ENCODE assay signal across 8 cellular contexts in genomic region chr4:106316773-106317409, GRCh38. TPM values are rescaled to one million over a fixed set of nuclear protein-coding genes. Genes with fewer than 3 reads are reported as not detected.
DNase-seq lines count a peak whose midpoint lies in the region; ATAC-seq and TF ChIP-seq lines count a peak whose summit lies in the region.
"Had no signal": no experiment of that assay in that cellular context is flagged by ENCODE, and none has a peak within 500 bp of the region (broad histone marks: within the 10 kb centered on the region; RNA-seq: fewer than 3 reads in every experiment).

No MANE protein-coding gene starts in this region.

- TSS peak; percentile 67 for BruUV-seq in IMR-90 (replicated peaks; lab: Mats Ljungman, UMichigan)

- TF ChIP-seq CTCF in IMR-90 (conservative IDR thresholded peaks at IDR 0.05; ENCODE audit: low read depth, low read length) (no peak), osteoblast (IDR thresholded peaks at IDR 0.05; ENCODE audit: extremely low read depth, low read depth, low read length) (no peak), GM10266 (IDR thresholded peaks at IDR 0.05; ENCODE audit: control insufficient read depth, insufficient read depth, low read depth, missing control alignments) (no peak)

- H4K91ac ChIP-seq in IMR-90 (ENCODE audit: insufficient read depth, low read depth, low read length) = peak overlapping the region; percentile 98

- H3K4me3 ChIP-seq in IMR-90 (ENCODE audit: insufficient read depth, low read depth, low read length) = peak overlapping the region; percentile 70
- peak overlapping the region; percentile 88 for H3K4me3 ChIP-seq in osteoblast (ENCODE audit: insufficient read depth, low read length)

- peak overlapping the region; percentile 86 to 99 for H4K8ac ChIP-seq in IMR-90 (ENCODE audit: low read depth in 2 of 2, low read length in 2 of 2)

- in situ Hi-C loops in IMR-90 (cut with MboI; ENCODE audit: low sequenced_read_pairs) = no loop called here

- peak overlapping the region; percentile 56 for H2BK120ac ChIP-seq in IMR-90 (ENCODE audit: low read depth, low read length)

- WGBS in IMR-90 (ENCODE audit: extremely low coverage in 2 of 2, insufficient read length in 1 of 2), 2 experiments = 0% methylated on average over 2 of the region's 13 CpGs; no CpG with 5 or more reads in 1 of the 2 experiments

- DNase-seq in IMR-90 (no peak), dermis microvascular lymphatic vessel endothelial cell (ENCODE audit: low read depth in 2 of 2) (peak; percentile 10 to 25), osteoblast (ENCODE audit: insufficient read length, low spot score, missing footprints) (no peak), GM10266 (ENCODE audit: extremely low spot score) (no peak)

- CTCF ChIA-PET in IMR-90 (lab: Yijun Ruan, JAX) = no interaction called here

- H4K20me1 ChIP-seq in IMR-90 (ENCODE audit: insufficient read depth, low read length) (no peaks in the 10 kb centered on the region), osteoblast (ENCODE audit: insufficient read depth, low read length) (no peaks in the 10 kb centered on the region)

- H3K4me1 ChIP-seq in IMR-90 (ENCODE audit: control insufficient read depth, insufficient read depth, low read length) = peaks cover 1% of the 10 kb centered on the region; the same call in 1 of the 2 replicates
- peaks cover 44% of the 10 kb centered on the region for H3K4me1 ChIP-seq in osteoblast (ENCODE audit: insufficient read depth, low read length)

- H2BK5ac ChIP-seq in IMR-90 (ENCODE audit: low read depth, low read length, poor library complexity, severe bottlenecking) = peak overlapping the region; percentile 74

- H3K9me3 ChIP-seq in IMR-90 (ENCODE audit: control insufficient read depth, insufficient read depth, low read length) (no peaks in the 10 kb centered on the region), osteoblast (ENCODE audit: low read depth, low read length) (no peaks in the 10 kb centered on the region)

- POLR2A ChIA-PET in IMR-90 (lab: Charles Lee; ENCODE audit: unreplicated experiment) = no interaction called here

- H3K36me3 ChIP-seq in IMR-90 (ENCODE audit: control insufficient read depth, insufficient read depth, low read length) = 0 out of 2 replicates have a peak, but pooled peaks cover 1% of the 10 kb centered on the region
- peaks cover 3% of the 10 kb centered on the region for H3K36me3 ChIP-seq in osteoblast (ENCODE audit: insufficient read depth, low read length)

- TF ChIP-seq POLR2A in IMR-90 (IDR thresholded peaks at IDR 0.05; ENCODE audit: low read depth, low read length) = no peak

- H3K4ac ChIP-seq in IMR-90 (ENCODE audit: low read depth, low read length) = peak overlapping the region; percentile 95

- H3K79me1 ChIP-seq in IMR-90 (ENCODE audit: low read depth in 1 of 2, low read length in 2 of 2) = peaks cover 16 to 26% of the 10 kb centered on the region in 2 experiments; a peak in 3 of 4 replicates

- H3K27ac ChIP-seq in IMR-90 (ENCODE audit: insufficient read depth, low read length) (peak overlapping the region; percentile 86), osteoblast (ENCODE audit: low read depth, low read length) (peak overlapping the region; percentile 98)

- H3K56ac ChIP-seq in IMR-90 (ENCODE audit: extremely low read depth, insufficient read depth, low read length) = peak overlapping the region; percentile 90

- H3K18ac ChIP-seq in IMR-90 (ENCODE audit: low read depth, low read length) = no peak overlapping the region; the same call in 1 of the 2 replicates

- H3K14ac ChIP-seq in IMR-90 (replicated peaks; ENCODE audit: low read depth, low read length) = peak overlapping the region; percentile 97

- ATAC-seq in GM19452 (IDR thresholded peaks at IDR 0.05; ENCODE audit: unreplicated experiment) (peak; percentile 0), IMR-90 (ENCODE audit: low read depth) (no peak), HG03108 (IDR thresholded peaks at IDR 0.05; ENCODE audit: unreplicated experiment) (no peak), GM18858 (IDR thresholded peaks at IDR 0.05; ENCODE audit: unreplicated experiment) (no peak)

- no peak overlapping the region for H2BK20ac ChIP-seq in IMR-90 (ENCODE audit: low read depth, low read length)

- dilution Hi-C loops in IMR-90 (cut with HindIII; ENCODE audit: low sequenced_read_pairs, unreplicated experiment) = no loop called here

- intact Hi-C loops in IMR-90 (cut with micrococcal nuclease) = loop anchor here (5.0 kb wide), 1 partner anchor 50 kb away; no protein-coding TSS in a partner anchor

- no peaks in the 10 kb centered on the region for H3K9me1 ChIP-seq in IMR-90 (ENCODE audit: insufficient read depth, low read length)

- H3K23ac ChIP-seq in IMR-90 (ENCODE audit: low read depth, low read length) = peak overlapping the region; percentile 98

- H3K27me3 ChIP-seq in IMR-90 (ENCODE audit: control insufficient read depth, insufficient read depth, low read length) (no peaks in the 10 kb centered on the region), osteoblast (ENCODE audit: insufficient read depth, low read length) (no peaks in the 10 kb centered on the region)

- peak overlapping the region; percentile 80 for H2AK9ac ChIP-seq in IMR-90 (replicated peaks; ENCODE audit: low read depth, low read length, poor library complexity)

- TF ChIP-seq RAD21 in IMR-90 (IDR thresholded peaks at IDR 0.05; ENCODE audit: low read length) = no peak

- peaks cover 79% of the 10 kb centered on the region for H3K79me2 ChIP-seq in osteoblast (ENCODE audit: insufficient read depth, low read length)

- H3K9ac ChIP-seq in IMR-90 (ENCODE audit: low read depth, low read length) = peak overlapping the region; percentile 91

- H2BK15ac ChIP-seq in IMR-90 (ENCODE audit: low read depth, low read length) = 0 out of 3 replicates have a peak overlapping the region, but pooled peaks have one; percentile 9

- H2AK5ac ChIP-seq in IMR-90 (ENCODE audit: low read depth, low read length) = peak overlapping the region; percentile 24

- H2AFZ ChIP-seq in IMR-90 (replicated peaks; ENCODE audit: low read length, poor library complexity) (peak overlapping the region; percentile 96), osteoblast (ENCODE audit: low read length) (peak overlapping the region; percentile 92)

- H3K4me2 ChIP-seq in IMR-90 (ENCODE audit: low read depth, low read length) (peak overlapping the region; percentile 98), osteoblast (ENCODE audit: insufficient read depth, low read length) (peak overlapping the region; percentile 95)

- peak overlapping the region; percentile 82 for H4K5ac ChIP-seq in IMR-90 (ENCODE audit: low read depth, low read length)

TF ChIP-seq in IMR-90, 13 proteins besides CTCF, POLR2A, EP300 and RAD21:
- TF ChIP-seq MAZ (IDR thresholded peaks at IDR 0.05; ENCODE audit: borderline replicate concordance, low read depth, low read length) (no peak), CHD1 (IDR thresholded peaks at IDR 0.05; ENCODE audit: low read depth, low read length) (0 out of 2 replicates have a peak, but pooled peaks have one; percentile 3)

RNA-seq across cellular contexts. Expression of gene AIMP1, which starts 0.5 kb away (rescaled TPM):
- 11.8 and 27.5 TPM in 2 replicates for total RNA-seq in IMR-90 (2012; rRNA removed)
- polyA plus RNA-seq in IMR-90 (2012; rRNA removed) = 18.2 and 21.4 TPM in 2 replicates
- 1.2 and 1.8 TPM in 2 replicates for polyA plus RNA-seq in IMR-90 (2012; cell fraction: cytosol; rRNA removed)
- 0.78 and 10.8 TPM in 2 replicates for polyA plus RNA-seq in IMR-90 (2012; cell fraction: nucleus; rRNA removed; ENCODE audit: low replicate concordance)
- total RNA-seq in dermis microvascular lymphatic vessel endothelial cell = 9.5 and 12.2 TPM in 2 replicates
- 27.9 and 28.6 TPM in 2 replicates for total RNA-seq in osteoblast

RNA-seq across cellular contexts. Expression of gene TBCK, which starts 0.9 kb away (rescaled TPM):
- total RNA-seq in IMR-90 (2012; rRNA removed) = 29.9 and 30.3 TPM in 2 replicates
- 10.2 and 10.7 TPM in 2 replicates for polyA plus RNA-seq in IMR-90 (2012; rRNA removed)
- 3.5 and 11.9 TPM in 2 replicates for polyA plus RNA-seq in IMR-90 (2012; cell fraction: cytosol; rRNA removed)
- polyA plus RNA-seq in IMR-90 (2012; cell fraction: nucleus; rRNA removed; ENCODE audit: low replicate concordance) = 5.6 and 37.5 TPM in 2 replicates
- total RNA-seq in dermis microvascular lymphatic vessel endothelial cell = 14.6 and 27.1 TPM in 2 replicates
- total RNA-seq in osteoblast = 65.1 and 68.8 TPM in 2 replicates

RNA-seq across cellular contexts. Expression of gene GIMD1, which starts 51.7 kb away (rescaled TPM):
- not detected in 2 replicates for total RNA-seq in IMR-90 (2012; rRNA removed)
- 0.07 TPM in 1 of 2 replicates, not detected in the other for polyA plus RNA-seq in IMR-90 (2012; rRNA removed)
- polyA plus RNA-seq in IMR-90 (2012; cell fraction: cytosol; rRNA removed) = not detected in 2 replicates
- not detected in 2 replicates for polyA plus RNA-seq in IMR-90 (2012; cell fraction: nucleus; rRNA removed; ENCODE audit: low replicate concordance)
- total RNA-seq in dermis microvascular lymphatic vessel endothelial cell = not detected in 2 replicates
- not detected in 2 replicates for total RNA-seq in osteoblast
- total RNA-seq: activated B cell treated with CpG ODN at 0.5 μM for 24 hours had no signal

Comparison
In these comparisons a context has a peak if more than half of its experiments do, and no peak if none do; other contexts are left out.
1. DNase-seq: peak in dermis microvascular lymphatic vessel endothelial cell (2 of 2); none in IMR-90 (single experiment), osteoblast (single experiment) and GM10266 (single experiment).